ENCODE assay signal across 8 cellular contexts in the genomic region with DNA sequence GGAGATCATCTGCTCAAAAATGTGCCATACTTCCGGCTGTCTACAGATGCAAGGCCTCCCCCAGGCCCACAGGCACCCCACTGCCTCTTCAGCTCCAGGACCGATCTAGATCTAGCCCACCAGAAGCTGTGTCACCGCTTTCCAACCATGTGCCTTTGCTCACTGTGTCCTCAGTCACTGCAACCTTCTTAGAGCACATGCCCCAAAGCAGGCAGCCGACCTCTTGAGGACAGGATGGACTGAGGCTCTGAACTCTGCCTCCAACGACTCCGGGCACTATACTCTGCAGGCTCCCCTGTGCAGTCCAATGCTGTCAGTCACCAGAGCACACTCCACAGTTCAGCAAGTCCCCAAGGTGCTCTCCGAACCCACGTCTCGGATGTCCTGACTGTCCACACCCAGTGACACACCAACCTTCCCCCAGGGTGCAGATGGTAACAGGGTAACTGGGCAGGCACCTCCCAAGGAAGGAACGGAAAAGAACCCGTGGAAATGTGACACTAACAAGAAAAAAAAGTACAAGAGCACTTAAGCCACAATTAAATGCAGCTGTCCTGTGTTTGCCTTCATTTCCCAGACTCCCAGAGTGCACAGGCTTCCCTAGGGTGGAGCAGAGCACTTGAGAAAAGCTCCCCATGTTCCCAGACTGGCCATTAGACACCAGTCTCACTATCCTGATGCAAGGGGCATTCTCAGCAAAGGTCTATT. TPM values are rescaled to one million over a fixed set of nuclear protein-coding genes. Genes with fewer than 3 reads are reported as not detected.
DNase-seq lines count a peak whose midpoint lies in the region; ATAC-seq and TF ChIP-seq lines count a peak whose summit lies in the region.

No MANE protein-coding gene starts in this region.

- peaks cover 55% of the 10 kb centered on the region for H3K4me1 ChIP-seq in psoas muscle
- H3K4me1 ChIP-seq in HAP-1: peaks cover 16% of the 10 kb centered on the region

- H3K9me3 ChIP-seq in psoas muscle: no peaks in the 10 kb centered on the region
- peaks cover 4% of the 10 kb centered on the region; the same call in 1 of the 2 replicates for H3K9me3 ChIP-seq in HAP-1

- peak overlapping the region; percentile 43 for H3K27ac ChIP-seq in psoas muscle

- ATAC-seq in psoas muscle (peak; percentile 18 to 73 (median 51)), HG03196 (IDR thresholded peaks at IDR 0.05; ENCODE audit: unreplicated experiment) (no peak)

- no peak for TF ChIP-seq CTCF in psoas muscle (IDR thresholded peaks at IDR 0.05)

- WGBS in psoas muscle, 3 donors: 25 to 43% (median 32%) methylated on average over 11 of the region's 11 CpGs

- in situ Hi-C loops in HAP-1 (cut with MboI; ENCODE audit: low sequenced_read_pairs): no loop called here

- DNase-seq in A172 (ENCODE audit: low spot score) (peak; percentile 26), H4 (ENCODE audit: low spot score) (peak; percentile 37), SHP77 treated with DMSO at 0.1 percent for 48 hours (lab: John Stamatoyannopoulos, UW) (peak; percentile 63), epidermal melanocyte (ENCODE audit: insufficient read length, low spot score) (peak; percentile 48), psoas muscle (peak; percentile 34 to 69), HAP-1 (ENCODE audit: low spot score in 2 of 2) (no peak), NOMO-1 treated with DMSO at 0.1 percent for 48 hours (lab: John Stamatoyannopoulos, UW; ENCODE audit: unreplicated experiment) (no peak)

- H3K4me3 ChIP-seq in psoas muscle (no peak overlapping the region), HAP-1 (no peak overlapping the region)

- H3K27me3 ChIP-seq in psoas muscle (ENCODE audit: insufficient read depth in 3 of 3, low read length in 2 of 3): no peaks in the 10 kb centered on the region
- no peaks in the 10 kb centered on the region for H3K27me3 ChIP-seq in HAP-1 (ENCODE audit: low read depth)

- H3K36me3 ChIP-seq in psoas muscle (ENCODE audit: insufficient read depth in 1 of 2, low read depth in 1 of 2): no peaks in the 10 kb centered on the region
- H3K36me3 ChIP-seq in HAP-1 (replicated peaks): peaks cover 7% of the 10 kb centered on the region

- intact Hi-C loops in psoas muscle (cut with DNase I): no loop called here

RNA-seq across cellular contexts. Expression of a gene that starts 4.8 kb away (rescaled TPM):
- 105 and 121 TPM in 2 replicates for total RNA-seq in A172 (2014; rRNA removed; shearing (Covaris generic))
- 57.3 and 73.4 TPM in 2 replicates for total RNA-seq in H4 (2014; rRNA removed; shearing (Covaris generic))
- total RNA-seq in psoas muscle: 10 to 100 TPM; 27.2 to 38.7 (median 33.9) TPM
- 10 to 100 TPM; 28.2 to 58.1 (median 39.6) TPM for polyA plus RNA-seq in psoas muscle

Comparison
In these comparisons a context has a peak if more than half of its experiments do, and no peak if none do; other contexts are left out.
1. DNase-seq: peak in A172 (single experiment), H4 (single experiment), SHP77 treated with DMSO at 0.1 percent for 48 hours (single experiment), epidermal melanocyte (single experiment) and psoas muscle (2 of 2); none in HAP-1 (0 of 2) and NOMO-1 treated with DMSO at 0.1 percent for 48 hours (single experiment).